Comparison of ENCODE assay signal across 1 cellular context in the genomic region with DNA sequence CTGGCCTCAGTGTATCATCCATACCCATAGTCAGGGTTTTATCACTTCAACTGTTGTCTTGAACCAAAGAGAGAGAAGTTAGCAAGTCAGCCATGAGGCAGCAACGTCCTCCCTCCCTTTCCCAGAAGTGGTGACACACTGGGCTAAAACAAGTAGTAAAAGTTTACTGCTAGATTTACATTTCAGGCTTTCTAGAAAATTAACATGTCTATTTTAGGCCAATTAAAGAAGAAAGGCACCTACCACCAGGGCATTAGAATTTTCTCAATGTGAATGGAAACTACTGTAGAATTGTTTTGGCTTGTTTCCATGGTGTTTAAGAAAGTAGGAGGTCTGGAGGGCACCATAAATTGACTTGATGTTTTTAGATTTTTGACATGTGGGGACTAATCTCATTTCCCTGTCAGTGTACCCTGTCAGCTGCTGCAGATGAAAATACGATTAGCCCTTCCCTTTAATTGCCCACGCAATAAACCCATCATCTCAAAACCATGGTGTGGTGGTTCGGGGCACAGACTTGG.
TF ChIP-seq lines count a peak whose summit lies in the region.

No MANE protein-coding gene starts in this region.

TF ChIP-seq in HEK293, 187 proteins besides CTCF, POLR2A, EP300 and RAD21 (continued from another document and continues in another):
- peak; percentile 96 for TF ChIP-seq OSR2 (tag by site-specific recombination; IDR thresholded peaks at IDR 0.05)
- TF ChIP-seq KLF10 (tag by site-specific recombination; IDR thresholded peaks at IDR 0.05) = peak; percentile 76
- TF ChIP-seq BCL11B (tag by site-specific recombination; IDR thresholded peaks at IDR 0.05; ENCODE audit: low read depth) = no peak
- peak; percentile 83 for TF ChIP-seq ZBTB1 (tag by site-specific recombination; IDR thresholded peaks at IDR 0.05)
- TF ChIP-seq, protein P1, sequence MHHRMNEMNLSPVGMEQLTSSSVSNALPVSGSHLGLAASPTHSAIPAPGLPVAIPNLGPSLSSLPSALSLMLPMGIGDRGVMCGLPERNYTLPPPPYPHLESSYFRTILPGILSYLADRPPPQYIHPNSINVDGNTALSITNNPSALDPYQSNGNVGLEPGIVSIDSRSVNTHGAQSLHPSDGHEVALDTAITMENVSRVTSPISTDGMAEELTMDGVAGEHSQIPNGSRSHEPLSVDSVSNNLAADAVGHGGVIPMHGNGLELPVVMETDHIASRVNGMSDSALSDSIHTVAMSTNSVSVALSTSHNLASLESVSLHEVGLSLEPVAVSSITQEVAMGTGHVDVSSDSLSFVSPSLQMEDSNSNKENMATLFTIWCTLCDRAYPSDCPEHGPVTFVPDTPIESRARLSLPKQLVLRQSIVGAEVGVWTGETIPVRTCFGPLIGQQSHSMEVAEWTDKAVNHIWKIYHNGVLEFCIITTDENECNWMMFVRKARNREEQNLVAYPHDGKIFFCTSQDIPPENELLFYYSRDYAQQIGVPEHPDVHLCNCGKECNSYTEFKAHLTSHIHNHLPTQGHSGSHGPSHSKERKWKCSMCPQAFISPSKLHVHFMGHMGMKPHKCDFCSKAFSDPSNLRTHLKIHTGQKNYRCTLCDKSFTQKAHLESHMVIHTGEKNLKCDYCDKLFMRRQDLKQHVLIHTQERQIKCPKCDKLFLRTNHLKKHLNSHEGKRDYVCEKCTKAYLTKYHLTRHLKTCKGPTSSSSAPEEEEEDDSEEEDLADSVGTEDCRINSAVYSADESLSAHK (tag by site-specific recombination; IDR thresholded peaks at IDR 0.05) = peak; percentile 90; the same call in 1 of the 2 replicates
- TF ChIP-seq ZNF843 (tag by site-specific recombination; IDR thresholded peaks at IDR 0.05) = peak; percentile 98
- TF ChIP-seq GFI1B (tag by site-specific recombination; IDR thresholded peaks at IDR 0.05) = 0 out of 2 replicates have a peak, but pooled peaks have one; percentile 21
- TF ChIP-seq GLIS2 (tag by site-specific recombination; IDR thresholded peaks at IDR 0.05) = no peak
- TF ChIP-seq, protein P2, sequence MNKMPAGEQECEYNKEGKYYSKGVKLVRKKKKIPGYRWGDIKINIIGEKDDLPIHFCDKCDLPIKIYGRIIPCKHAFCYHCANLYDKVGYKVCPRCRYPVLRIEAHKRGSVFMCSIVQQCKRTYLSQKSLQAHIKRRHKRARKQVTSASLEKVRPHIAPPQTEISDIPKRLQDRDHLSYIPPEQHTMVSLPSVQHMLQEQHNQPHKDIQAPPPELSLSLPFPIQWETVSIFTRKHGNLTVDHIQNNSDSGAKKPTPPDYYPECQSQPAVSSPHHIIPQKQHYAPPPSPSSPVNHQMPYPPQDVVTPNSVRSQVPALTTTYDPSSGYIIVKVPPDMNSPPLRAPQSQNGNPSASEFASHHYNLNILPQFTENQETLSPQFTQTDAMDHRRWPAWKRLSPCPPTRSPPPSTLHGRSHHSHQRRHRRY (tag by site-specific recombination; IDR thresholded peaks at IDR 0.05) = no peak
- TF ChIP-seq ZNF146 (tag by site-specific recombination; IDR thresholded peaks at IDR 0.05) = no peak
- TF ChIP-seq ZNF610 (tag by site-specific recombination; IDR thresholded peaks at IDR 0.05; ENCODE audit: borderline replicate concordance) = peak; percentile 82
- TF ChIP-seq ZNF311 (tag by site-specific recombination; IDR thresholded peaks at IDR 0.05; ENCODE audit: borderline replicate concordance) = no peak
- TF ChIP-seq ZNF654 (tag by site-specific recombination; IDR thresholded peaks at IDR 0.05; ENCODE audit: low read depth) = 0 out of 2 replicates have a peak, but pooled peaks have one; percentile 2
- no peak for TF ChIP-seq ZNF837 (tag by site-specific recombination; IDR thresholded peaks at IDR 0.05)
- peak; percentile 83 for TF ChIP-seq ZBTB17 (tag by site-specific recombination; IDR thresholded peaks at IDR 0.05)
- TF ChIP-seq, protein P3, sequence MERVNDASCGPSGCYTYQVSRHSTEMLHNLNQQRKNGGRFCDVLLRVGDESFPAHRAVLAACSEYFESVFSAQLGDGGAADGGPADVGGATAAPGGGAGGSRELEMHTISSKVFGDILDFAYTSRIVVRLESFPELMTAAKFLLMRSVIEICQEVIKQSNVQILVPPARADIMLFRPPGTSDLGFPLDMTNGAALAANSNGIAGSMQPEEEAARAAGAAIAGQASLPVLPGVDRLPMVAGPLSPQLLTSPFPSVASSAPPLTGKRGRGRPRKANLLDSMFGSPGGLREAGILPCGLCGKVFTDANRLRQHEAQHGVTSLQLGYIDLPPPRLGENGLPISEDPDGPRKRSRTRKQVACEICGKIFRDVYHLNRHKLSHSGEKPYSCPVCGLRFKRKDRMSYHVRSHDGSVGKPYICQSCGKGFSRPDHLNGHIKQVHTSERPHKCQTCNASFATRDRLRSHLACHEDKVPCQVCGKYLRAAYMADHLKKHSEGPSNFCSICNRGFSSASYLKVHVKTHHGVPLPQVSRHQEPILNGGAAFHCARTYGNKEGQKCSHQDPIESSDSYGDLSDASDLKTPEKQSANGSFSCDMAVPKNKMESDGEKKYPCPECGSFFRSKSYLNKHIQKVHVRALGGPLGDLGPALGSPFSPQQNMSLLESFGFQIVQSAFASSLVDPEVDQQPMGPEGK (tag by site-specific recombination; IDR thresholded peaks at IDR 0.05) = no peak
- TF ChIP-seq ZNF223 (tag by site-specific recombination; IDR thresholded peaks at IDR 0.05) = no peak
- peak; percentile 68; the same call in 1 of the 2 replicates for TF ChIP-seq ZSCAN30 (tag by site-specific recombination; IDR thresholded peaks at IDR 0.05)
- TF ChIP-seq BCL11A (tag by site-specific recombination; IDR thresholded peaks at IDR 0.05; ENCODE audit: low read depth) = peak; percentile 70
- TF ChIP-seq KLF9 (tag by site-specific recombination; IDR thresholded peaks at IDR 0.05; ENCODE audit: low read depth) = 0 out of 2 replicates have a peak, but pooled peaks have one; percentile 23
- 0 out of 2 replicates have a peak, but pooled peaks have one; percentile 32 for TF ChIP-seq ZFP69B (tag by site-specific recombination; IDR thresholded peaks at IDR 0.05)
- TF ChIP-seq ZNF624 (tag by site-specific recombination; IDR thresholded peaks at IDR 0.05) = no peak
- TF ChIP-seq, protein P4, sequence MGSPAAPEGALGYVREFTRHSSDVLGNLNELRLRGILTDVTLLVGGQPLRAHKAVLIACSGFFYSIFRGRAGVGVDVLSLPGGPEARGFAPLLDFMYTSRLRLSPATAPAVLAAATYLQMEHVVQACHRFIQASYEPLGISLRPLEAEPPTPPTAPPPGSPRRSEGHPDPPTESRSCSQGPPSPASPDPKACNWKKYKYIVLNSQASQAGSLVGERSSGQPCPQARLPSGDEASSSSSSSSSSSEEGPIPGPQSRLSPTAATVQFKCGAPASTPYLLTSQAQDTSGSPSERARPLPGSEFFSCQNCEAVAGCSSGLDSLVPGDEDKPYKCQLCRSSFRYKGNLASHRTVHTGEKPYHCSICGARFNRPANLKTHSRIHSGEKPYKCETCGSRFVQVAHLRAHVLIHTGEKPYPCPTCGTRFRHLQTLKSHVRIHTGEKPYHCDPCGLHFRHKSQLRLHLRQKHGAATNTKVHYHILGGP (tag by site-specific recombination; IDR thresholded peaks at IDR 0.05) = peak; percentile 86
- TF ChIP-seq ZNF626 (tag by site-specific recombination; IDR thresholded peaks at IDR 0.05) = no peak
- TF ChIP-seq ZNF561 (tag by site-specific recombination; IDR thresholded peaks at IDR 0.05; ENCODE audit: borderline replicate concordance) = 0 out of 2 replicates have a peak, but pooled peaks have one; percentile 47
- no peak for TF ChIP-seq ZNF48 (tag by site-specific recombination; IDR thresholded peaks at IDR 0.05)
- peak; percentile 80 for TF ChIP-seq ZEB2 (tag by site-specific recombination; IDR thresholded peaks at IDR 0.05)
- TF ChIP-seq ZBTB8A (tag by site-specific recombination; IDR thresholded peaks at IDR 0.05) = peak; percentile 74
- TF ChIP-seq YY1 (tag by site-specific recombination; IDR thresholded peaks at IDR 0.05) = no peak
- no peak for TF ChIP-seq ZNF596 (tag by site-specific recombination; IDR thresholded peaks at IDR 0.05)
- peak; percentile 65 for TF ChIP-seq ZNF2 (tag by site-specific recombination; IDR thresholded peaks at IDR 0.05)
- TF ChIP-seq, protein P5, sequence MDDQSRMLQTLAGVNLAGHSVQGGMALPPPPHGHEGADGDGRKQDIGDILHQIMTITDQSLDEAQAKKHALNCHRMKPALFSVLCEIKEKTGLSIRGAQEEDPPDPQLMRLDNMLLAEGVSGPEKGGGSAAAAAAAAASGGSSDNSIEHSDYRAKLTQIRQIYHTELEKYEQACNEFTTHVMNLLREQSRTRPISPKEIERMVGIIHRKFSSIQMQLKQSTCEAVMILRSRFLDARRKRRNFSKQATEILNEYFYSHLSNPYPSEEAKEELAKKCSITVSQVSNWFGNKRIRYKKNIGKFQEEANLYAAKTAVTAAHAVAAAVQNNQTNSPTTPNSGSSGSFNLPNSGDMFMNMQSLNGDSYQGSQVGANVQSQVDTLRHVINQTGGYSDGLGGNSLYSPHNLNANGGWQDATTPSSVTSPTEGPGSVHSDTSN (CRISPR knock-in tag; IDR thresholded peaks at IDR 0.05) = no peak
- peak; percentile 83 for TF ChIP-seq IKZF3 (tag by site-specific recombination; IDR thresholded peaks at IDR 0.05)
- TF ChIP-seq ZNF76 (tag by site-specific recombination; IDR thresholded peaks at IDR 0.05; ENCODE audit: borderline replicate concordance, low read depth) = peak; percentile 54; the same call in 1 of the 2 replicates
- TF ChIP-seq ZNF473 (tag by site-specific recombination; IDR thresholded peaks at IDR 0.05) = no peak
- TF ChIP-seq ZNF501 (tag by site-specific recombination; IDR thresholded peaks at IDR 0.05) = 0 out of 2 replicates have a peak, but pooled peaks have one; percentile 64
- TF ChIP-seq, protein P6, sequence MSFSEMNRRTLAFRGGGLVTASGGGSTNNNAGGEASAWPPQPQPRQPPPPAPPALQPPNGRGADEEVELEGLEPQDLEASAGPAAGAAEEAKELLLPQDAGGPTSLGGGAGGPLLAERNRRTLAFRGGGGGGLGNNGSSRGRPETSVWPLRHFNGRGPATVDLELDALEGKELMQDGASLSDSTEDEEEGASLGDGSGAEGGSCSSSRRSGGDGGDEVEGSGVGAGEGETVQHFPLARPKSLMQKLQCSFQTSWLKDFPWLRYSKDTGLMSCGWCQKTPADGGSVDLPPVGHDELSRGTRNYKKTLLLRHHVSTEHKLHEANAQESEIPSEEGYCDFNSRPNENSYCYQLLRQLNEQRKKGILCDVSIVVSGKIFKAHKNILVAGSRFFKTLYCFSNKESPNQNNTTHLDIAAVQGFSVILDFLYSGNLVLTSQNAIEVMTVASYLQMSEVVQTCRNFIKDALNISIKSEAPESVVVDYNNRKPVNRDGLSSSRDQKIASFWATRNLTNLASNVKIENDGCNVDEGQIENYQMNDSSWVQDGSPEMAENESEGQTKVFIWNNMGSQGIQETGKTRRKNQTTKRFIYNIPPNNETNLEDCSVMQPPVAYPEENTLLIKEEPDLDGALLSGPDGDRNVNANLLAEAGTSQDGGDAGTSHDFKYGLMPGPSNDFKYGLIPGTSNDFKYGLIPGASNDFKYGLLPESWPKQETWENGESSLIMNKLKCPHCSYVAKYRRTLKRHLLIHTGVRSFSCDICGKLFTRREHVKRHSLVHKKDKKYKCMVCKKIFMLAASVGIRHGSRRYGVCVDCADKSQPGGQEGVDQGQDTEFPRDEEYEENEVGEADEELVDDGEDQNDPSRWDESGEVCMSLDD (tag by site-specific recombination; IDR thresholded peaks at IDR 0.05) = no peak
- TF ChIP-seq ZNF514 (tag by site-specific recombination; IDR thresholded peaks at IDR 0.05) = no peak
- no peak for TF ChIP-seq HOXD13 (CRISPR knock-in tag; IDR thresholded peaks at IDR 0.05; ENCODE audit: borderline replicate concordance)
- no peak for TF ChIP-seq ZNF571 (tag by site-specific recombination; IDR thresholded peaks at IDR 0.05)
- TF ChIP-seq, protein P7, sequence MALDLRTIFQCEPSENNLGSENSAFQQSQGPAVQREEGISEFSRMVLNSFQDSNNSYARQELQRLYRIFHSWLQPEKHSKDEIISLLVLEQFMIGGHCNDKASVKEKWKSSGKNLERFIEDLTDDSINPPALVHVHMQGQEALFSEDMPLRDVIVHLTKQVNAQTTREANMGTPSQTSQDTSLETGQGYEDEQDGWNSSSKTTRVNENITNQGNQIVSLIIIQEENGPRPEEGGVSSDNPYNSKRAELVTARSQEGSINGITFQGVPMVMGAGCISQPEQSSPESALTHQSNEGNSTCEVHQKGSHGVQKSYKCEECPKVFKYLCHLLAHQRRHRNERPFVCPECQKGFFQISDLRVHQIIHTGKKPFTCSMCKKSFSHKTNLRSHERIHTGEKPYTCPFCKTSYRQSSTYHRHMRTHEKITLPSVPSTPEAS (tag by site-specific recombination; IDR thresholded peaks at IDR 0.05) = no peak
- TF ChIP-seq, protein P8, sequence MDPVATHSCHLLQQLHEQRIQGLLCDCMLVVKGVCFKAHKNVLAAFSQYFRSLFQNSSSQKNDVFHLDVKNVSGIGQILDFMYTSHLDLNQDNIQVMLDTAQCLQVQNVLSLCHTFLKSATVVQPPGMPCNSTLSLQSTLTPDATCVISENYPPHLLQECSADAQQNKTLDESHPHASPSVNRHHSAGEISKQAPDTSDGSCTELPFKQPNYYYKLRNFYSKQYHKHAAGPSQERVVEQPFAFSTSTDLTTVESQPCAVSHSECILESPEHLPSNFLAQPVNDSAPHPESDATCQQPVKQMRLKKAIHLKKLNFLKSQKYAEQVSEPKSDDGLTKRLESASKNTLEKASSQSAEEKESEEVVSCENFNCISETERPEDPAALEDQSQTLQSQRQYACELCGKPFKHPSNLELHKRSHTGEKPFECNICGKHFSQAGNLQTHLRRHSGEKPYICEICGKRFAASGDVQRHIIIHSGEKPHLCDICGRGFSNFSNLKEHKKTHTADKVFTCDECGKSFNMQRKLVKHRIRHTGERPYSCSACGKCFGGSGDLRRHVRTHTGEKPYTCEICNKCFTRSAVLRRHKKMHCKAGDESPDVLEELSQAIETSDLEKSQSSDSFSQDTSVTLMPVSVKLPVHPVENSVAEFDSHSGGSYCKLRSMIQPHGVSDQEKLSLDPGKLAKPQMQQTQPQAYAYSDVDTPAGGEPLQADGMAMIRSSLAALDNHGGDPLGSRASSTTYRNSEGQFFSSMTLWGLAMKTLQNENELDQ (tag by site-specific recombination; IDR thresholded peaks at IDR 0.05; ENCODE audit: low read depth) = no peak
- no peak for TF ChIP-seq ZNF121 (tag by site-specific recombination; IDR thresholded peaks at IDR 0.05)
- TF ChIP-seq GLI4 (tag by site-specific recombination; IDR thresholded peaks at IDR 0.05) = no peak
- TF ChIP-seq ZNF416 (tag by site-specific recombination; IDR thresholded peaks at IDR 0.05) = no peak
- TF ChIP-seq, protein P9, sequence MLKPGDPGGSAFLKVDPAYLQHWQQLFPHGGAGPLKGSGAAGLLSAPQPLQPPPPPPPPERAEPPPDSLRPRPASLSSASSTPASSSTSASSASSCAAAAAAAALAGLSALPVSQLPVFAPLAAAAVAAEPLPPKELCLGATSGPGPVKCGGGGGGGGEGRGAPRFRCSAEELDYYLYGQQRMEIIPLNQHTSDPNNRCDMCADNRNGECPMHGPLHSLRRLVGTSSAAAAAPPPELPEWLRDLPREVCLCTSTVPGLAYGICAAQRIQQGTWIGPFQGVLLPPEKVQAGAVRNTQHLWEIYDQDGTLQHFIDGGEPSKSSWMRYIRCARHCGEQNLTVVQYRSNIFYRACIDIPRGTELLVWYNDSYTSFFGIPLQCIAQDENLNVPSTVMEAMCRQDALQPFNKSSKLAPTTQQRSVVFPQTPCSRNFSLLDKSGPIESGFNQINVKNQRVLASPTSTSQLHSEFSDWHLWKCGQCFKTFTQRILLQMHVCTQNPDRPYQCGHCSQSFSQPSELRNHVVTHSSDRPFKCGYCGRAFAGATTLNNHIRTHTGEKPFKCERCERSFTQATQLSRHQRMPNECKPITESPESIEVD (tag by site-specific recombination; IDR thresholded peaks at IDR 0.05) = peak; percentile 97
- 0 out of 2 replicates have a peak, but pooled peaks have one; percentile 46 for TF ChIP-seq ZNF24 (tag by site-specific recombination; IDR thresholded peaks at IDR 0.05)
